Comparison of ENCODE assay signal across 21 cellular contexts in genomic region chr2:120258140-120258539, GRCh38. TPM values are rescaled to one million over a fixed set of nuclear protein-coding genes. Genes with fewer than 3 reads are reported as not detected.
DNase-seq lines count a peak whose midpoint lies in the region; ATAC-seq and TF ChIP-seq lines count a peak whose summit lies in the region.
"Had no signal": no experiment of that assay in that cellular context is flagged by ENCODE, and none has a peak within 500 bp of the region (broad histone marks: within the 10 kb centered on the region; RNA-seq: fewer than 3 reads in every experiment).

No MANE protein-coding gene starts in this region.

- peaks cover 54% of the 10 kb centered on the region for H3K36me3 Mint-ChIP-seq in activated T-helper 2 cell treated with anti-CD3 and anti-CD28 coated beads, Interferon-gamma antibody, Interleukin-2, Interleukin-4, amounts not matched to agents 10 μg/mL and 5 μg/mL and 100 μg/mL, durations not matched to agents 14 hours and 24 hours and 36 hours (ENCODE audit: low read depth)
- H3K36me3 Mint-ChIP-seq in naive B cell, result peaks cover 8% of the 10 kb centered on the region in 2 donors
- peaks cover 23% of the 10 kb centered on the region for H3K36me3 Mint-ChIP-seq in type B pancreatic cell
- H3K36me3 Mint-ChIP-seq: natural killer cell had no signal

- H3K9me3 ChIP-seq in heart right ventricle, result peaks cover 0 to 7% (median 0%) of the 10 kb centered on the region in 11 donors
- no peaks in the 10 kb centered on the region for H3K9me3 ChIP-seq in gastroesophageal sphincter
- H3K9me3 ChIP-seq: Caco-2, HAP-1 had no signal

- H3K36me3 ChIP-seq in heart right ventricle (no peaks in the 10 kb centered on the region), gastroesophageal sphincter (no peaks in the 10 kb centered on the region)
- H3K36me3 ChIP-seq: HAP-1 had no signal

- H3K27ac ChIP-seq in heart right ventricle (peak overlapping the region in 2 of 10 donors; percentile 12 to 41), gastroesophageal sphincter (no peak overlapping the region)

- ATAC-seq in heart right ventricle, result no peak
- ATAC-seq in naive B cell (ENCODE audit: low read depth in 2 of 2), result no peak
- ATAC-seq in gastroesophageal sphincter, result no peak
- ATAC-seq: activated naive CD4-positive, alpha-beta T cell treated with anti-CD3 and anti-CD28 coated beads, Interleukin-2, amount 50 U/mL, for 72 hours; activated T-cell treated with anti-CD3 and anti-CD28 coated beads, Interleukin-2, amount 50 U/mL, for 72 hours; natural killer cell had no signal

- TF ChIP-seq CTCF in heart right ventricle (IDR thresholded peaks at IDR 0.05), result no peak
- TF ChIP-seq CTCF in type B pancreatic cell (conservative IDR thresholded peaks at IDR 0.05), result no peak
- TF ChIP-seq CTCF in gastroesophageal sphincter (IDR thresholded peaks at IDR 0.05), result no peak

- TF ChIP-seq EP300 in gastroesophageal sphincter (IDR thresholded peaks at IDR 0.05), result no peak

- peak overlapping the region; percentile 13 for H3K4me3 Mint-ChIP-seq in activated T-helper 2 cell treated with anti-CD3 and anti-CD28 coated beads, Interferon-gamma antibody, Interleukin-2, Interleukin-4, amounts not matched to agents 10 μg/mL and 5 μg/mL and 100 μg/mL, durations not matched to agents 14 hours and 24 hours and 36 hours (ENCODE audit: low read depth)
- H3K4me3 Mint-ChIP-seq in naive B cell, result peak overlapping the region in 6 of 8 donors; percentile 11 to 97 (median 52)
- H3K4me3 Mint-ChIP-seq in type B pancreatic cell, result peak overlapping the region; percentile 3
- H3K4me3 Mint-ChIP-seq: natural killer cell had no signal

- DNase-seq in cardiac septum (ENCODE audit: low spot score) (peak; percentile 41), heart right ventricle (no peak), naive B cell (no peak), type B pancreatic cell (ENCODE audit: extremely low spot score, unreplicated experiment) (no peak), NCI-H1092 treated with DMSO at 0.1 percent for 48 hours (lab: John Stamatoyannopoulos, UW) (no peak), NCI-H1694 (lab: John Stamatoyannopoulos, UW) (no peak)
- no peak for DNase-seq in activated T-helper 2 cell treated with anti-CD3 and anti-CD28 coated beads, Interferon-gamma antibody, Interleukin-2, Interleukin-4, amounts not matched to agents 10 μg/mL and 5 μg/mL and 100 μg/mL, durations not matched to agents 14 hours and 24 hours and 36 hours (ENCODE audit: low spot score)
- DNase-seq: activated T-cell treated with anti-CD3 and anti-CD28 coated beads, Interleukin-2, amount 50 U/mL, for 72 hours; C1 segment of cervical spinal cord; Caco-2; central memory CD4-positive, alpha-beta T cell; DMS79; natural killer cell; NCI-H1417; NCI-H2107; NCI-H446; NCI-H774; SIG-M5 had no signal

- WGBS in heart right ventricle, 2 donors, result 87% methylated on average over 9 of the region's 9 CpGs
- no CpG with 5 or more reads among the region's 9 CpGs for WGBS in gastroesophageal sphincter (ENCODE audit: low coverage in 1 of 2), 2 donors

- intact Hi-C loops in cardiac septum (cut with DNase I), result loop anchor here (10.0 kb wide), 1 partner anchor 57 kb away; no protein-coding TSS in a partner anchor
- intact Hi-C loops in heart right ventricle (cut with DNase I), result loop anchor here in 1 of 10 donors (5.0 kb wide), 1 partner anchor 44 kb away; no protein-coding TSS in a partner anchor
- intact Hi-C loops in activated T-helper 2 cell treated with anti-CD3 and anti-CD28 coated beads, Interferon-gamma antibody, Interleukin-2, Interleukin-4, amounts not matched to agents 10 μg/mL and 5 μg/mL and 100 μg/mL, durations not matched to agents 14 hours and 24 hours and 36 hours (cut with micrococcal nuclease), result no loop called here

- H3K27me3 Mint-ChIP-seq in activated T-helper 2 cell treated with anti-CD3 and anti-CD28 coated beads, Interferon-gamma antibody, Interleukin-2, Interleukin-4, amounts not matched to agents 10 μg/mL and 5 μg/mL and 100 μg/mL, durations not matched to agents 14 hours and 24 hours and 36 hours (ENCODE audit: low read depth), result no peaks in the 10 kb centered on the region
- H3K27me3 Mint-ChIP-seq in naive B cell, result no peaks in the 10 kb centered on the region
- no peaks in the 10 kb centered on the region for H3K27me3 Mint-ChIP-seq in type B pancreatic cell

- H3K4me3 ChIP-seq in heart right ventricle (no peak overlapping the region), gastroesophageal sphincter (no peak overlapping the region)
- H3K4me3 ChIP-seq: HAP-1 had no signal

- H3K27me3 ChIP-seq in heart right ventricle (no peaks in the 10 kb centered on the region), gastroesophageal sphincter (no peaks in the 10 kb centered on the region)

- peaks cover 0 to 86% (median 74%) of the 10 kb centered on the region in 9 donors for H3K4me1 ChIP-seq in heart right ventricle
- peaks cover 0 to 70% (median 7%) of the 10 kb centered on the region in 3 donors for H3K4me1 ChIP-seq in gastroesophageal sphincter

- H3K4me1 Mint-ChIP-seq in activated T-helper 2 cell treated with anti-CD3 and anti-CD28 coated beads, Interferon-gamma antibody, Interleukin-2, Interleukin-4, amounts not matched to agents 10 μg/mL and 5 μg/mL and 100 μg/mL, durations not matched to agents 14 hours and 24 hours and 36 hours (ENCODE audit: low read depth), result peaks cover 46% of the 10 kb centered on the region
- H3K4me1 Mint-ChIP-seq in naive B cell (peaks cover 46 to 55% (median 54%) of the 10 kb centered on the region in 3 donors), type B pancreatic cell (ENCODE audit: unreplicated experiment) (peaks cover 36% of the 10 kb centered on the region)

- TF ChIP-seq POLR2A in gastroesophageal sphincter (IDR thresholded peaks at IDR 0.05), result no peak

- peaks cover 14% of the 10 kb centered on the region for H3K9me3 Mint-ChIP-seq in activated T-helper 2 cell treated with anti-CD3 and anti-CD28 coated beads, Interferon-gamma antibody, Interleukin-2, Interleukin-4, amounts not matched to agents 10 μg/mL and 5 μg/mL and 100 μg/mL, durations not matched to agents 14 hours and 24 hours and 36 hours
- peaks cover 4 to 12% (median 6%) of the 10 kb centered on the region in 7 donors for H3K9me3 Mint-ChIP-seq in naive B cell
- H3K9me3 Mint-ChIP-seq in type B pancreatic cell, result no peaks in the 10 kb centered on the region
- H3K9me3 Mint-ChIP-seq: natural killer cell had no signal

- peak overlapping the region; percentile 46 for H3K27ac Mint-ChIP-seq in activated T-helper 2 cell treated with anti-CD3 and anti-CD28 coated beads, Interferon-gamma antibody, Interleukin-2, Interleukin-4, amounts not matched to agents 10 μg/mL and 5 μg/mL and 100 μg/mL, durations not matched to agents 14 hours and 24 hours and 36 hours
- H3K27ac Mint-ChIP-seq in naive B cell, result no peak overlapping the region
- no peak overlapping the region for H3K27ac Mint-ChIP-seq in type B pancreatic cell
- H3K27ac Mint-ChIP-seq: activated naive CD4-positive, alpha-beta T cell treated with anti-CD3 and anti-CD28 coated beads, Interleukin-2, amount 50 U/mL, for 72 hours had no signal

RNA-seq across cellular contexts. Expression of gene RALB, which starts 5.5 kb away (rescaled TPM):
- total RNA-seq in cardiac septum, result 49.9 TPM
- total RNA-seq in heart right ventricle, result 10 to 100 TPM; 37.0 to 53.8 (median 45.0) TPM
- 10 to 100 TPM; 21.9 to 68.1 TPM for polyA plus RNA-seq in heart right ventricle
- 58.4 and 65.0 TPM in 2 replicates for total RNA-seq in activated T-helper 2 cell treated with anti-CD3 and anti-CD28 coated beads, Interferon-gamma antibody, Interleukin-2, Interleukin-4, amounts not matched to agents 10 μg/mL and 5 μg/mL and 100 μg/mL, durations not matched to agents 14 hours and 24 hours and 36 hours
- 100 to 1,000 TPM in 2 of 6 donors, 10 to 100 TPM in 4; 84.0 to 121 (median 97.0) TPM for polyA plus RNA-seq in naive B cell (ENCODE audit: low read depth in 6 of 6)
- 40.4 and 48.1 TPM in 2 replicates for total RNA-seq in type B pancreatic cell (ENCODE audit: low replicate concordance)
- 10 to 100 TPM; 35.5 to 56.6 (median 53.4) TPM for total RNA-seq in gastroesophageal sphincter

RNA-seq across cellular contexts. Expression of gene TMEM185B, which starts 34.9 kb away (rescaled TPM):
- total RNA-seq in cardiac septum (22.7 TPM), heart right ventricle (10 to 100 TPM; 17.9 to 27.7 (median 23.4) TPM), type B pancreatic cell (ENCODE audit: low replicate concordance) (23.0 and 27.2 TPM in 2 replicates), gastroesophageal sphincter (10 to 100 TPM; 22.8 to 28.9 (median 25.3) TPM)
- polyA plus RNA-seq in heart right ventricle (10 to 100 TPM in 1 of 2 donors, 1 to 10 TPM in 1; 5.8 to 10.8 TPM), naive B cell (ENCODE audit: low read depth in 6 of 6) (10 to 100 TPM; 24.8 to 43.0 (median 34.8) TPM)
- total RNA-seq in activated T-helper 2 cell treated with anti-CD3 and anti-CD28 coated beads, Interferon-gamma antibody, Interleukin-2, Interleukin-4, amounts not matched to agents 10 μg/mL and 5 μg/mL and 100 μg/mL, durations not matched to agents 14 hours and 24 hours and 36 hours, result 38.7 and 39.3 TPM in 2 replicates
